10 cellular contexts compared by ENCODE assay signal in genomic region chr17:77128895-77129567, GRCh38. TPM values are rescaled to one million over a fixed set of nuclear protein-coding genes. Genes with fewer than 3 reads are reported as not detected.
DNase-seq lines count a peak whose midpoint lies in the region; ATAC-seq and TF ChIP-seq lines count a peak whose summit lies in the region.
"Had no signal": no experiment of that assay in that cellular context is flagged by ENCODE, and none has a peak within 500 bp of the region (broad histone marks: within the 10 kb centered on the region; RNA-seq: fewer than 3 reads in every experiment).

No MANE protein-coding gene starts in this region.

- peak overlapping the region in 7 of 8 donors; percentile 17 to 89 (median 85) for H3K27ac Mint-ChIP-seq in CD8-positive, alpha-beta memory T cell

- H3K27me3 Mint-ChIP-seq in CD8-positive, alpha-beta memory T cell, result no peaks in the 10 kb centered on the region

- CTCF ChIA-PET in CD8-positive, alpha-beta memory T cell (lab: Charles Lee), result interaction anchor here (1.2 to 1.4 kb wide), 2 partner anchors 11 to 21 kb away, joined by 3 read pairs; no protein-coding TSS in a partner anchor
- CTCF ChIA-PET in RWPE1 (lab: Yijun Ruan, JAX), result interaction anchor here (0.7 kb wide), 1 partner anchor 80 kb away, joined by 6 read pairs; no protein-coding TSS in a partner anchor

- TF ChIP-seq CTCF in RWPE1 (conservative IDR thresholded peaks at IDR 0.05; ENCODE audit: low read depth) (no peak), esophagus muscularis mucosa (IDR thresholded peaks at IDR 0.05) (no peak), retinal pigment epithelial cell (conservative IDR thresholded peaks at IDR 0.05; ENCODE audit: low read depth, low read length) (no peak)

- H3K36me3 Mint-ChIP-seq in CD8-positive, alpha-beta memory T cell, result no peaks in the 10 kb centered on the region

- H3K27me3 ChIP-seq in CD8-positive, alpha-beta memory T cell (ENCODE audit: insufficient read depth, low read length, poor library complexity, severe bottlenecking), result no peaks in the 10 kb centered on the region
- no peaks in the 10 kb centered on the region for H3K27me3 ChIP-seq in esophagus muscularis mucosa

- no peak overlapping the region for H3K27ac ChIP-seq in CD8-positive, alpha-beta memory T cell (ENCODE audit: low read depth, low read length)
- H3K27ac ChIP-seq in RWPE1, result peak overlapping the region; percentile 99
- H3K27ac ChIP-seq in esophagus muscularis mucosa (replicated peaks in 1 of 4), result peak overlapping the region; percentile 51 to 70 (median 65)

- H3K4me1 Mint-ChIP-seq in CD8-positive, alpha-beta memory T cell, result peaks cover 8 to 18% (median 14%) of the 10 kb centered on the region in 3 donors

- no peaks in the 10 kb centered on the region for H3K9me3 Mint-ChIP-seq in CD8-positive, alpha-beta memory T cell

- WGBS in esophagus muscularis mucosa, result 62% methylated on average over 10 of the region's 10 CpGs

- peaks cover 17% of the 10 kb centered on the region for H3K4me1 ChIP-seq in CD8-positive, alpha-beta memory T cell (ENCODE audit: insufficient read depth, low read length)
- peaks cover 25 to 62% (median 43%) of the 10 kb centered on the region in 4 donors for H3K4me1 ChIP-seq in esophagus muscularis mucosa

- no peak for ATAC-seq in GM21786 (IDR thresholded peaks at IDR 0.05; ENCODE audit: unreplicated experiment)
- ATAC-seq: mucosa of descending colon had no signal

- TF ChIP-seq EP300 in esophagus muscularis mucosa (IDR thresholded peaks at IDR 0.05), result no peak

- H3K36me3 ChIP-seq in CD8-positive, alpha-beta memory T cell (ENCODE audit: insufficient read depth, low read length), result no peaks in the 10 kb centered on the region
- peaks cover 0 to 13% (median 0%) of the 10 kb centered on the region in 4 donors for H3K36me3 ChIP-seq in esophagus muscularis mucosa

- no peak for TF ChIP-seq POLR2A in esophagus muscularis mucosa (IDR thresholded peaks at IDR 0.05; ENCODE audit: low read depth)

- no peaks in the 10 kb centered on the region for H3K9me3 ChIP-seq in CD8-positive, alpha-beta memory T cell (ENCODE audit: low read length)
- H3K9me3 ChIP-seq in esophagus muscularis mucosa, result no peaks in the 10 kb centered on the region
- H3K9me3 ChIP-seq: mucosa of descending colon had no signal

- H3K4me3 ChIP-seq in CD8-positive, alpha-beta memory T cell (ENCODE audit: low read length), result no peak overlapping the region
- H3K4me3 ChIP-seq in esophagus muscularis mucosa (no peak overlapping the region), retinal pigment epithelial cell (ENCODE audit: low read length) (no peak overlapping the region)
- H3K4me3 ChIP-seq: mucosa of descending colon had no signal

- H3K4me3 Mint-ChIP-seq in CD8-positive, alpha-beta memory T cell, result peak overlapping the region in 1 of 7 donors; percentile 3

- POLR2A ChIA-PET in CD8-positive, alpha-beta memory T cell (lab: Charles Lee), result interaction anchor here (0.6 to 1.9 kb wide), 3 partner anchors 11 to 40 kb away, joined by 3 to 11 read pairs (median 3); partner anchors contain the start of gene SEC14L1
- POLR2A ChIA-PET in RWPE1 (lab: Yijun Ruan, JAX; ENCODE audit: low non-redundant PET), result no interaction called here

- no peak for DNase-seq in CD8-positive, alpha-beta memory T cell
- no peak for DNase-seq in RWPE1 (ENCODE audit: low spot score)
- DNase-seq in esophagus muscularis mucosa (ENCODE audit: extremely low spot score), result no peak
- DNase-seq in retinal pigment epithelial cell (ENCODE audit: low read depth), result peak; percentile 82
- no peak for DNase-seq in NCI-H1694 treated with DMSO at 0.1 percent for 48 hours (lab: John Stamatoyannopoulos, UW)
- no peak for DNase-seq in foreskin melanocyte
- DNase-seq in NOMO-1 treated with DMSO at 0.1 percent for 48 hours (lab: John Stamatoyannopoulos, UW; ENCODE audit: unreplicated experiment), result no peak
- DNase-seq: activated CD8-positive, alpha-beta memory T cell treated with anti-CD3 and anti-CD28 coated beads, Interleukin-2, amount 50 U/mL, for 4 hours; mucosa of descending colon had no signal

- intact Hi-C loops in esophagus muscularis mucosa (cut with DNase I), result no loop called here

RNA-seq across cellular contexts. Expression of gene SEC14L1, which starts 11.7 kb away (rescaled TPM):
- total RNA-seq in CD8-positive, alpha-beta memory T cell, result 10 to 100 TPM; 73.3 to 75.6 TPM
- 9.5 TPM for polyA plus RNA-seq in CD8-positive, alpha-beta memory T cell
- 10 to 100 TPM; 40.7 to 96.4 (median 64.4) TPM for total RNA-seq in esophagus muscularis mucosa
